In genomic region chr12:106459124-106459523, GRCh38 we compare ENCODE assay signal across 9 cellular contexts.
"Had no signal": no experiment of that assay in that cellular context is flagged by ENCODE, and none has a peak within 500 bp of the region (broad histone marks: within the 10 kb centered on the region; RNA-seq: fewer than 3 reads in every experiment).

No MANE protein-coding gene starts in this region.

- H3K4me3 Mint-ChIP-seq: HFFc6, IgD-negative memory B cell had no signal

- H3K9me3 ChIP-seq: HAP-1 had no signal

- H3K27ac ChIP-seq: GM23248, HL-60 had no signal

- H3K9me3 Mint-ChIP-seq: HFFc6, IgD-negative memory B cell had no signal

- H3K4me3 ChIP-seq: GM23248, HAP-1 had no signal

- ATAC-seq: HCT116, HepG2 had no signal

- DNase-seq: GM23248, GOT3, H7, HFFc6 had no signal

- H3K27me3 Mint-ChIP-seq: IgD-negative memory B cell had no signal

- H3K27ac Mint-ChIP-seq: HFFc6, IgD-negative memory B cell had no signal

- H3K4me1 ChIP-seq: HAP-1 had no signal
